Comparison of ENCODE assay signal across 1 cellular context in the genomic region with DNA sequence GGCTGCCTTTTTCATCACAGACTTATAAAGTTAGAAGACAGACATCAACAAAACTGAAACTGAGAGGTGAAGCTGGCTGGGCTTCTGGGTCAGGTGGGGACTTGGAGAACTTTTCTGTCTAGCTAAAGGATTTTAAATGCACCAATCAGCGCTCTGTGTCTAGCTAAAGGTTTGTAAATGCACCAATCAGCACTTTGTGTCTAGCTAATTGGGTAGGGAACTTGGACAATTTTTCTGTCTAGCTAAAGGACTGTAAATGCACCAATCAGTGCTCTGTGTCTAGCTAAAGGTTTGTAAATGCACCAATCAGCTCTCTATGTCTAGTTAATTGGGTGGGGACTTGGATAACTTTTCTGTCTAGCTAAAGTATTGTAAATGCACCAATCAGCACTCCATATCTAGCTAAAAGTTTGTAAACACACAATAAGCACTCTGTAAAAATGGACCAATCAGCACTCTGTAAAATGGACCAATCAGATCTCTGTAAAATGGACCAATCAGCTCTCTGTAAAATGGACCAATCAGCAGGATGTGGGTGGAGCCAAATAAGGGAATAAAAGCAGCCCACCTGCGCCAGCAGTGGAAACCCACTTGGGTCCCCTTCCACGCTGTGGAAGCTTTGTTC.
DNase-seq lines count a peak whose midpoint lies in the region; ATAC-seq, FAIRE-seq and TF ChIP-seq lines count a peak whose summit lies in the region.
"Not testable (repeated sequence)": the region's sequence is repeated elsewhere in the genome, so short reads cannot be mapped to it uniquely, and the experiment has no call there.

No MANE protein-coding gene starts in this region.

- not testable (repeated sequence) for ATAC-seq in K562

- in situ Hi-C loops in K562 (cut with MboI) = not testable (repeated sequence)

- not testable (repeated sequence) for H3K9ac ChIP-seq in K562 (ENCODE audit: insufficient read depth in 1 of 2, low read depth in 2 of 2, low read length in 2 of 2)

- H3K27me3 ChIP-seq in K562 (ENCODE audit: control insufficient read depth in 2 of 2, insufficient read depth in 2 of 2, low read length in 2 of 2) = not testable (repeated sequence)

- CTCF ChIA-PET in K562 (lab: Yijun Ruan, JAX; ENCODE audit: low intra/inter-chr PET ratio) = not testable (repeated sequence)

- H2AFZ ChIP-seq in K562 (ENCODE audit: low read depth, low read length) = not testable (repeated sequence)

- peaks cover 12% of the 10 kb centered on the region for H3K9me3 ChIP-seq in K562 (replicated peaks; ENCODE audit: control insufficient read depth, insufficient read depth, low read depth, low read length)

- not testable (repeated sequence) for DNase-seq in K562 (ENCODE audit: extremely low read depth in 1 of 4, low spot score in 3 of 4)

- FAIRE-seq in K562 (lab: Jason Lieb, UNC) = not testable (repeated sequence)

- not testable (repeated sequence) for H4K20me1 ChIP-seq in K562 (replicated peaks; ENCODE audit: control insufficient read depth, insufficient read depth, low read length)

- H3K9me1 ChIP-seq in K562 (ENCODE audit: control insufficient read depth, insufficient read depth, low read length) = not testable (repeated sequence)

- H3K79me2 ChIP-seq in K562 (ENCODE audit: control insufficient read depth, insufficient read depth, low read length) = peaks cover 79% of the 10 kb centered on the region

- not testable (repeated sequence) for TF ChIP-seq EP300 in K562 (IDR thresholded peaks at IDR 0.05; ENCODE audit: low read length)

- not testable (repeated sequence) for H3K4me3 ChIP-seq in K562

- not testable (repeated sequence) for TF ChIP-seq RAD21 in K562 (CRISPR knock-in tag; conservative IDR thresholded peaks at IDR 0.05 in 1 of 2, IDR thresholded peaks at IDR 0.05 in 1 of 2)

- not testable (repeated sequence) for TF ChIP-seq CTCF in K562 (IDR thresholded peaks at IDR 0.05 in 2 of 3, conservative IDR thresholded peaks at IDR 0.05 in 1 of 3; ENCODE audit: insufficient read depth in 2 of 3, low read depth in 1 of 3, low read length in 3 of 3)

- H3K27ac ChIP-seq in K562 (ENCODE audit: extremely low read depth, low read depth, low read length) = not testable (repeated sequence)

- intact Hi-C loops in K562 (cut with micrococcal nuclease) = not testable (repeated sequence)

- not testable (repeated sequence) for BruUV-seq in K562 (replicated peaks; lab: Mats Ljungman, UMichigan)

- TF ChIP-seq POLR2A in K562 (conservative IDR thresholded peaks at IDR 0.05) = not testable (repeated sequence)

- POLR2A ChIA-PET in K562 (lab: Yijun Ruan, JAX) = interaction anchor here (0.9 kb wide), 1 partner anchor 33 kb away, joined by 3 read pairs; no protein-coding TSS in a partner anchor

- WGBS in K562 (ENCODE audit: insufficient coverage, low coverage, missing lambda C conversion rate) = 84% methylated on average over 3 of the region's 3 CpGs

- not testable (repeated sequence) for H3K4me1 ChIP-seq in K562 (replicated peaks in 1 of 2; ENCODE audit: control insufficient read depth in 2 of 2, insufficient read depth in 2 of 2, low read length in 2 of 2)

- H3K36me3 ChIP-seq in K562 (ENCODE audit: control insufficient read depth, insufficient read depth, low read length) = peaks cover 23% of the 10 kb centered on the region; the same call in 2 of the 3 replicates

- not testable (repeated sequence) for H3K4me2 ChIP-seq in K562 (ENCODE audit: insufficient read depth, low read length)

TF ChIP-seq in K562, 482 proteins besides CTCF, POLR2A, EP300 and RAD21:
- TF ChIP-seq RBM25 (IDR thresholded peaks at IDR 0.05; ENCODE audit: low read depth, low read length, severe bottlenecking) (peak; percentile 79), FOXM1 (IDR thresholded peaks at IDR 0.05; ENCODE audit: low read depth) (peak; percentile 38; the same call in 1 of the 2 replicates), CBX3 (IDR thresholded peaks at IDR 0.05; ENCODE audit: borderline replicate concordance in 1 of 2, low read length in 2 of 2) (peak in 1 of 2 experiments; percentile 47; a peak in 1 of 3 replicates), ZNF316 (IDR thresholded peaks at IDR 0.05) (peak; percentile 66), CC2D1A (IDR thresholded peaks at IDR 0.05) (peak; percentile 88), NFYB (IDR thresholded peaks at IDR 0.05; ENCODE audit: extremely low read depth, insufficient read length) (peak; percentile 60), ASH1L (IDR thresholded peaks at IDR 0.05; ENCODE audit: borderline replicate concordance, low read depth, partially characterized antibody) (peak; percentile 62), C11orf30 (IDR thresholded peaks at IDR 0.05; ENCODE audit: low read depth) (peak; percentile 28; the same call in 1 of the 2 replicates)
- not testable (repeated sequence) for TF ChIP-seq FOXM1 (CRISPR knock-in tag; IDR thresholded peaks at IDR 0.05; ENCODE audit: low read depth)
- TF ChIP-seq, protein P1, sequence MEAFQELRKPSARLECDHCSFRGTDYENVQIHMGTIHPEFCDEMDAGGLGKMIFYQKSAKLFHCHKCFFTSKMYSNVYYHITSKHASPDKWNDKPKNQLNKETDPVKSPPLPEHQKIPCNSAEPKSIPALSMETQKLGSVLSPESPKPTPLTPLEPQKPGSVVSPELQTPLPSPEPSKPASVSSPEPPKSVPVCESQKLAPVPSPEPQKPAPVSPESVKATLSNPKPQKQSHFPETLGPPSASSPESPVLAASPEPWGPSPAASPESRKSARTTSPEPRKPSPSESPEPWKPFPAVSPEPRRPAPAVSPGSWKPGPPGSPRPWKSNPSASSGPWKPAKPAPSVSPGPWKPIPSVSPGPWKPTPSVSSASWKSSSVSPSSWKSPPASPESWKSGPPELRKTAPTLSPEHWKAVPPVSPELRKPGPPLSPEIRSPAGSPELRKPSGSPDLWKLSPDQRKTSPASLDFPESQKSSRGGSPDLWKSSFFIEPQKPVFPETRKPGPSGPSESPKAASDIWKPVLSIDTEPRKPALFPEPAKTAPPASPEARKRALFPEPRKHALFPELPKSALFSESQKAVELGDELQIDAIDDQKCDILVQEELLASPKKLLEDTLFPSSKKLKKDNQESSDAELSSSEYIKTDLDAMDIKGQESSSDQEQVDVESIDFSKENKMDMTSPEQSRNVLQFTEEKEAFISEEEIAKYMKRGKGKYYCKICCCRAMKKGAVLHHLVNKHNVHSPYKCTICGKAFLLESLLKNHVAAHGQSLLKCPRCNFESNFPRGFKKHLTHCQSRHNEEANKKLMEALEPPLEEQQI (IDR thresholded peaks at IDR 0.05) = peak; percentile 84; the same call in 1 of the 2 replicates
